In genomic region chr12:82358200-82359114, GRCh38 we compare ENCODE assay signal across 8 cellular contexts.
A peak's percentile ranks its signal among the peaks of the same experiment; 100 is the strongest.
DNase-seq lines count a peak whose midpoint lies in the region; ATAC-seq, FAIRE-seq and TF ChIP-seq lines count a peak whose summit lies in the region.

TSS of gene CCDC59 (minus strand) at chr12:82358387. CDS start at chr12:82358376, 11 bp downstream.
TSS of gene METTL25 (plus strand) at chr12:82358529. CDS start at chr12:82358566, 37 bp downstream.

- peak within 1 kb of the TSS; percentile 69 for H3K4me3 ChIP-seq in AG10803 (ENCODE audit: low read length)

- peak; percentile 69 for TF ChIP-seq CTCF in AG10803 (conservative IDR thresholded peaks at IDR 0.05; ENCODE audit: low read length)

- peak; percentile 90 for TF ChIP-seq POLR2A in GM18951 (IDR thresholded peaks at IDR 0.05; ENCODE audit: extremely low read depth, insufficient read depth, insufficient read length)

- peaks cover 53% of the 10 kb centered on the region for H3K4me1 Mint-ChIP-seq in central memory CD8-positive, alpha-beta T cell

- peak; percentile 95 for ATAC-seq in HG03196 (IDR thresholded peaks at IDR 0.05; ENCODE audit: unreplicated experiment)
- peak; percentile 89 for ATAC-seq in central memory CD8-positive, alpha-beta T cell (replicated peaks; ENCODE audit: extremely low read depth, poor library complexity, severe bottlenecking)

- peak; percentile 60 for FAIRE-seq in islet of Langerhans (lab: Jason Lieb, UNC)

- peak within 1 kb of the TSS; percentile 99 for H3K27ac Mint-ChIP-seq in central memory CD8-positive, alpha-beta T cell (ENCODE audit: low read depth)

- H3K9me3 Mint-ChIP-seq in central memory CD8-positive, alpha-beta T cell: no peaks in the 10 kb centered on the region

- H3K4me3 Mint-ChIP-seq in central memory CD8-positive, alpha-beta T cell: peak within 1 kb of the TSS; percentile 93

- in situ Hi-C loops in GM18951 (cut with MboI; ENCODE audit: low sequenced_read_pairs, unreplicated experiment): loop anchor here (25.0 kb wide), 1 partner anchor 254 kb away; no protein-coding TSS in a partner anchor

- peak; percentile 98 for DNase-seq in AG10803 (ENCODE audit: low read depth)
- DNase-seq in NCI-H226: peak; percentile 98
- peak; percentile 93 to 97 (median 96) for DNase-seq in activated CD4-positive, CD25-positive, alpha-beta regulatory T cell (lab: John Stamatoyannopoulos, UW)
- DNase-seq in central memory CD8-positive, alpha-beta T cell (ENCODE audit: low spot score in 2 of 2): peak; percentile 96
- peak; percentile 97 for DNase-seq in stimulated activated CD4-positive, alpha-beta T cell treated with anti-CD3 and anti-CD28 coated beads, Interleukin-12 subunit alpha, Interleukin-12 subunit beta, amount 100 ng/mL, for 4 hours

- peaks cover 42% of the 10 kb centered on the region for H3K36me3 Mint-ChIP-seq in central memory CD8-positive, alpha-beta T cell (ENCODE audit: insufficient read depth)

- no peaks in the 10 kb centered on the region for H3K27me3 Mint-ChIP-seq in central memory CD8-positive, alpha-beta T cell

Comparison
In these comparisons a context has a peak if more than half of its experiments do, and no peak if none do; other contexts are left out.
1. Peak in every context shown above with its lines: DNase-seq, ATAC-seq and H3K4me3 ChIP-seq.